ENCODE assay signal across 9 cellular contexts in genomic region chr6:42889815-42890214, GRCh38. TPM values are rescaled to one million over a fixed set of nuclear protein-coding genes. Genes with fewer than 3 reads are reported as not detected.
A peak's percentile ranks its signal among the peaks of the same experiment; 100 is the strongest.
DNase-seq lines count a peak whose midpoint lies in the region; ATAC-seq, FAIRE-seq and TF ChIP-seq lines count a peak whose summit lies in the region.
"Had no signal": no experiment of that assay in that cellular context is flagged by ENCODE, and none has a peak within 500 bp of the region (broad histone marks: within the 10 kb centered on the region; RNA-seq: fewer than 3 reads in every experiment).

No MANE protein-coding gene starts in this region.

- H3K4me1 ChIP-seq in ACC112 (ENCODE audit: control insufficient read depth, insufficient read depth, low read length, unreplicated experiment) (peaks cover 4% of the 10 kb centered on the region), HUES48 (ENCODE audit: control insufficient read depth, insufficient read depth, low read length) (0 out of 2 replicates have a peak, but pooled peaks cover 7% of the 10 kb centered on the region), ascending aorta (peaks cover 0 to 5% of the 10 kb centered on the region in 2 donors), mesenchymal stem cell (ENCODE audit: control insufficient read depth, insufficient read depth, low read depth, low read length) (peaks cover 6% of the 10 kb centered on the region)

- H2AK5ac ChIP-seq in mesenchymal stem cell (ENCODE audit: low read length, severe bottlenecking), result no peak overlapping the region

- intact Hi-C loops in ascending aorta (cut with DNase I), result no loop called here

- FAIRE-seq in urothelium cell line (lab: Jason Lieb, UNC), result no peak

- H2BK15ac ChIP-seq in mesenchymal stem cell (ENCODE audit: low read depth, poor library complexity, severe bottlenecking), result no peak overlapping the region

- H3K14ac ChIP-seq in mesenchymal stem cell (ENCODE audit: low read length in 2 of 2), result no peak overlapping the region

- H3K23ac ChIP-seq in mesenchymal stem cell (ENCODE audit: low read length in 2 of 2), result no peak overlapping the region

- peak overlapping the region; percentile 70 for H3K4me2 ChIP-seq in mesenchymal stem cell (ENCODE audit: low read length, poor library complexity, severe bottlenecking)

- peaks cover 3% of the 10 kb centered on the region for H3K79me1 ChIP-seq in mesenchymal stem cell (replicated peaks; ENCODE audit: low read length, poor library complexity, severe bottlenecking)

- no peak overlapping the region for H2BK120ac ChIP-seq in mesenchymal stem cell (ENCODE audit: low read depth, low read length)

- 70% methylated on average over 4 of the region's 4 CpGs for WGBS in mesenchymal stem cell

- H3K9me3 ChIP-seq in HUES48 (ENCODE audit: control insufficient read depth, insufficient read depth, low read length) (no peaks in the 10 kb centered on the region), ascending aorta (no peaks in the 10 kb centered on the region), mesenchymal stem cell (ENCODE audit: control insufficient read depth, low read length) (no peaks in the 10 kb centered on the region)

- no peak overlapping the region for H3K4ac ChIP-seq in mesenchymal stem cell (ENCODE audit: low read depth in 1 of 2, low read length in 2 of 2)

- no peak for ATAC-seq in HG03460 (IDR thresholded peaks at IDR 0.05; ENCODE audit: unreplicated experiment)

- no peak overlapping the region for H4K8ac ChIP-seq in mesenchymal stem cell (ENCODE audit: low read length)

- peak overlapping the region; percentile 80 for H3K27ac ChIP-seq in ACC112 (ENCODE audit: low read depth, low read length)
- H3K27ac ChIP-seq in HUES48 (ENCODE audit: low read depth, low read length), result peak overlapping the region; percentile 100
- peak overlapping the region; percentile 84 to 91 for H3K27ac ChIP-seq in ascending aorta
- peak overlapping the region; percentile 98 for H3K27ac ChIP-seq in mesenchymal stem cell (ENCODE audit: low read length, poor library complexity, severe bottlenecking)

- no peak for TF ChIP-seq CTCF in ascending aorta (IDR thresholded peaks at IDR 0.05)

- H2AFZ ChIP-seq in ACC112 (ENCODE audit: low read length, unreplicated experiment) (no peak overlapping the region), mesenchymal stem cell (ENCODE audit: low read depth, low read length) (no peak overlapping the region)

- peak overlapping the region; percentile 95 for H3K9ac ChIP-seq in HUES48 (ENCODE audit: low read depth, low read length)
- H3K9ac ChIP-seq in mesenchymal stem cell (ENCODE audit: low read length), result peak overlapping the region; percentile 99

- H3K18ac ChIP-seq in mesenchymal stem cell (ENCODE audit: low read depth in 1 of 2, low read length in 2 of 2), result no peak overlapping the region

- H3K79me2 ChIP-seq in ACC112 (ENCODE audit: control insufficient read depth, insufficient read depth, low read length, unreplicated experiment), result peaks cover 5% of the 10 kb centered on the region

- H3K27me3 ChIP-seq in ACC112 (ENCODE audit: insufficient read depth, low read length) (no peaks in the 10 kb centered on the region), HUES48 (ENCODE audit: control insufficient read depth, insufficient read depth, low read length) (no peaks in the 10 kb centered on the region), ascending aorta (no peaks in the 10 kb centered on the region), mesenchymal stem cell (ENCODE audit: control insufficient read depth in 1 of 2, insufficient read depth in 1 of 2, low read length in 2 of 2) (no peaks in the 10 kb centered on the region)

- H4K91ac ChIP-seq in mesenchymal stem cell (ENCODE audit: low read length), result no peak overlapping the region

- H2BK5ac ChIP-seq in mesenchymal stem cell (ENCODE audit: low read depth, low read length, poor library complexity, severe bottlenecking), result no peak overlapping the region

- H3K36me3 ChIP-seq in ACC112 (ENCODE audit: insufficient read depth, low read length) (peaks cover 7% of the 10 kb centered on the region), HUES48 (ENCODE audit: control insufficient read depth, insufficient read depth, low read length) (peaks cover 28% of the 10 kb centered on the region), ascending aorta (peaks cover 27% of the 10 kb centered on the region in 2 donors), mesenchymal stem cell (ENCODE audit: control insufficient read depth in 1 of 2, insufficient read depth in 2 of 2, low read depth in 1 of 2, low read length in 2 of 2) (peaks cover 17 to 27% of the 10 kb centered on the region in 2 experiments)

- peak overlapping the region; percentile 83 for H3K4me3 ChIP-seq in ACC112 (ENCODE audit: low read depth, low read length)
- H3K4me3 ChIP-seq in HUES48 (ENCODE audit: low read depth, low read length), result peak overlapping the region; percentile 85
- peak overlapping the region; percentile 86 to 94 for H3K4me3 ChIP-seq in ascending aorta
- H3K4me3 ChIP-seq in mesenchymal stem cell (ENCODE audit: insufficient read depth in 1 of 2, low read depth in 1 of 2, low read length in 2 of 2), result peak overlapping the region in 1 of 2 experiments; percentile 96

- H2BK12ac ChIP-seq in mesenchymal stem cell (ENCODE audit: low read length in 2 of 2), result no peak overlapping the region

- DNase-seq in ascending aorta (ENCODE audit: low spot score in 2 of 2), result no peak
- no peak for DNase-seq in mesenchymal stem cell
- no peak for DNase-seq in NCI-H226
- DNase-seq in urothelium cell line (ENCODE audit: low spot score), result no peak
- no peak for DNase-seq in NCI-H524 (lab: John Stamatoyannopoulos, UW)

RNA-seq across cellular contexts. Expression of gene RPL7L1, which starts 10.4 kb away (rescaled TPM):
- total RNA-seq in ascending aorta, result 34.8 TPM
- polyA plus RNA-seq in mesenchymal stem cell (2013, experiment 1 of 2), result 58.1 TPM
- 59.5 TPM for polyA plus RNA-seq in mesenchymal stem cell (2013, experiment 2 of 2)

RNA-seq across cellular contexts. Expression of gene PTCRA, which starts 26.0 kb away (rescaled TPM):
- total RNA-seq in ascending aorta, result not detected
- 0.06 TPM for polyA plus RNA-seq in mesenchymal stem cell (2013, experiment 1 of 2)
- not detected for polyA plus RNA-seq in mesenchymal stem cell (2013, experiment 2 of 2)
- total RNA-seq: glomerular endothelial cell had no signal

RNA-seq across cellular contexts. Expression of gene CNPY3, which starts 39.5 kb away (rescaled TPM):
- total RNA-seq in ascending aorta, result 49.6 TPM
- 32.7 TPM for polyA plus RNA-seq in mesenchymal stem cell (2013, experiment 1 of 2)
- polyA plus RNA-seq in mesenchymal stem cell (2013, experiment 2 of 2), result 33.3 TPM
